1 cellular context compared by ENCODE assay signal in genomic region chr2:231557571-231558217, GRCh38.
TF ChIP-seq lines count a peak whose summit lies in the region.

No MANE protein-coding gene starts in this region.

TF ChIP-seq in HepG2, 621 proteins besides CTCF, POLR2A, EP300 and RAD21:
- peak; percentile 25 for TF ChIP-seq ZNF687 (CRISPR knock-in tag; IDR thresholded peaks at IDR 0.05)
- no peak for TF ChIP-seq RORA (CRISPR knock-in tag; IDR thresholded peaks at IDR 0.05)
- no peak for TF ChIP-seq EZH2 (conservative IDR thresholded peaks at IDR 0.05; ENCODE audit: low read depth, low read length)
- peak; percentile 72 for TF ChIP-seq SMC3 (IDR thresholded peaks at IDR 0.05; ENCODE audit: low read length)
- peak; percentile 68; the same call in 1 of the 2 replicates for TF ChIP-seq MAFF (IDR thresholded peaks at IDR 0.05; ENCODE audit: low read depth, low read length)
- peak; percentile 10 for TF ChIP-seq TEAD3 (CRISPR knock-in tag; optimal IDR thresholded peaks at IDR 0.05; ENCODE audit: borderline replicate concordance)
- TF ChIP-seq ZNF20 (CRISPR knock-in tag; IDR thresholded peaks at IDR 0.05): no peak
- TF ChIP-seq SATB2 (CRISPR knock-in tag; IDR thresholded peaks at IDR 0.05): no peak
- no peak for TF ChIP-seq SMAD3 (CRISPR knock-in tag; IDR thresholded peaks at IDR 0.05)
- peak; percentile 27; the same call in 1 of the 2 replicates for TF ChIP-seq CEBPG (CRISPR knock-in tag; IDR thresholded peaks at IDR 0.05)
- TF ChIP-seq ZNF143 (CRISPR knock-in tag; IDR thresholded peaks at IDR 0.05): no peak
- TF ChIP-seq STAG1 (CRISPR knock-in tag; IDR thresholded peaks at IDR 0.05): peak; percentile 84
- TF ChIP-seq ZBTB7B (CRISPR knock-in tag; IDR thresholded peaks at IDR 0.05): no peak
- peak; percentile 52 to 56 for TF ChIP-seq MAFK (conservative IDR thresholded peaks at IDR 0.05 in 1 of 2, IDR thresholded peaks at IDR 0.05 in 1 of 2; ENCODE audit: low read length in 2 of 2)
- TF ChIP-seq ZNF800 (CRISPR knock-in tag; IDR thresholded peaks at IDR 0.05): no peak
- TF ChIP-seq BRD4 (CRISPR knock-in tag; IDR thresholded peaks at IDR 0.05): no peak
- peak; percentile 40; the same call in 1 of the 2 replicates for TF ChIP-seq ZNF891 (CRISPR knock-in tag; IDR thresholded peaks at IDR 0.05)
- peak; percentile 72 for TF ChIP-seq XRCC5 (optimal IDR thresholded peaks at IDR 0.05; ENCODE audit: low read length)
TF ChIP-seq in HepG2: peak in this region for 9.
